18 cellular contexts compared by ENCODE assay signal in the genomic region with DNA sequence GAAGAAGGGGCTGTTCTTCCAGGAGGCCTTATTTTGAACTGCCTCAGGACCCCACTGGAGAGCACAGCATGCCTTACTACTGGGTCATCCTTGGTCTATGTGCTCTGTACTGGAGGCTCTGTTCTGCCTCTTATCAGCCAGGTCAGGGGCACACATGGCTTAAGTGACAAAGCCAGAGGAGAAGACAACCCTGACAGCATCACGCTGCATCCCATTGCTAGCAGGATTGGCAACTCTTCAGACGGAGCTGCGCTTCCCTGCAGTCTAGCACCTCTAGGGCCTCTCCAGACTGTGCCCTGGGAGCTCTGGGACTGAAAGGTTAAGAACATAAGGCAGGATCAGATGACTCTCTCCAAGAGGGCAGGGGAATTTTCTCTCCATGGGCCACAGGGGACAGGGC. TPM values are rescaled to one million over a fixed set of nuclear protein-coding genes. Genes with fewer than 3 reads are reported as not detected.
A peak's percentile ranks its signal among the peaks of the same experiment; 100 is the strongest.
DNase-seq lines count a peak whose midpoint lies in the region; ATAC-seq and TF ChIP-seq lines count a peak whose summit lies in the region.
"Had no signal": no experiment of that assay in that cellular context is flagged by ENCODE, and none has a peak within 500 bp of the region (broad histone marks: within the 10 kb centered on the region; RNA-seq: fewer than 3 reads in every experiment).

No MANE protein-coding gene starts in this region.

- DNase-seq in CD4-positive, alpha-beta memory T cell: no peak
- DNase-seq in RWPE2 (ENCODE audit: low spot score): no peak
- DNase-seq in endodermal cell: no peak
- no peak for DNase-seq in naive thymus-derived CD8-positive, alpha-beta T cell
- no peak for DNase-seq in A673 (ENCODE audit: low spot score)
- no peak for DNase-seq in NCI-H748 (lab: John Stamatoyannopoulos, UW; ENCODE audit: unreplicated experiment)
- no peak for DNase-seq in activated CD4-positive, CD25-positive, alpha-beta regulatory T cell (lab: John Stamatoyannopoulos, UW)
- DNase-seq: activated CD4-positive, CD25-positive, alpha-beta regulatory T cell treated with anti-CD3 and anti-CD28 coated beads, Interleukin-2, amount 50 U/mL, for 72 hours; activated effector memory CD4-positive, alpha-beta T cell treated with anti-CD3 and anti-CD28 coated beads, Interleukin-2, amount 50 U/mL, for 16 hours; DMS79 treated with DMSO at 0.1 percent for 48 hours; effector CD4-positive, alpha-beta T cell; KG1; NCI-H1417; NCI-H510A; pancreas; testis had no signal

- no peak for ATAC-seq in RWPE2 (ENCODE audit: low read depth)
- ATAC-seq in naive thymus-derived CD8-positive, alpha-beta T cell: no peak
- ATAC-seq in GM18870 (IDR thresholded peaks at IDR 0.05; ENCODE audit: unreplicated experiment): no peak
- ATAC-seq: pancreas had no signal

- H3K27ac Mint-ChIP-seq in CD4-positive, alpha-beta memory T cell: peak overlapping the region in 4 of 7 donors; percentile 29 to 51 (median 42)
- H3K27ac Mint-ChIP-seq in endodermal cell: peak overlapping the region; percentile 6
- H3K27ac Mint-ChIP-seq in naive thymus-derived CD8-positive, alpha-beta T cell: peak overlapping the region in 7 of 10 donors; percentile 37 to 75 (median 57)

- no peak overlapping the region for H3K4me3 Mint-ChIP-seq in CD4-positive, alpha-beta memory T cell
- H3K4me3 Mint-ChIP-seq in endodermal cell: no peak overlapping the region
- H3K4me3 Mint-ChIP-seq in naive thymus-derived CD8-positive, alpha-beta T cell: no peak overlapping the region

- H3K4me3 ChIP-seq in CD4-positive, alpha-beta memory T cell (ENCODE audit: low read length in 2 of 2): no peak overlapping the region
- H3K4me3 ChIP-seq in RWPE2 (ENCODE audit: severe bottlenecking) (no peak overlapping the region), endodermal cell (ENCODE audit: low read length) (no peak overlapping the region), A673 (ENCODE audit: low read depth, low read length, poor library complexity, severe bottlenecking) (no peak overlapping the region)
- H3K4me3 ChIP-seq: breast epithelium, pancreas, testis had no signal

- WGBS in endodermal cell (ENCODE audit: insufficient coverage in 1 of 2, insufficient read length in 1 of 2), 2 experiments: 92 to 94% methylated on average over 3 of the region's 3 CpGs

- H3K36me3 ChIP-seq in CD4-positive, alpha-beta memory T cell (ENCODE audit: insufficient read depth, low read length): peaks cover 80% of the 10 kb centered on the region
- H3K36me3 ChIP-seq in RWPE2 (ENCODE audit: low read depth) (peaks cover 90% of the 10 kb centered on the region), endodermal cell (ENCODE audit: control insufficient read depth, insufficient read depth, low read length) (peaks cover 33% of the 10 kb centered on the region), A673 (ENCODE audit: insufficient read depth, low read length, poor library complexity, severe bottlenecking) (no peaks in the 10 kb centered on the region)
- H3K36me3 ChIP-seq: breast epithelium, pancreas had no signal

- no peaks in the 10 kb centered on the region for H3K27me3 Mint-ChIP-seq in CD4-positive, alpha-beta memory T cell
- no peaks in the 10 kb centered on the region for H3K27me3 Mint-ChIP-seq in endodermal cell (ENCODE audit: insufficient read depth)
- no peaks in the 10 kb centered on the region for H3K27me3 Mint-ChIP-seq in naive thymus-derived CD8-positive, alpha-beta T cell

- peaks cover under 1 to 12% (median 6%) of the 10 kb centered on the region in 4 donors for H3K4me1 Mint-ChIP-seq in CD4-positive, alpha-beta memory T cell
- peaks cover 21% of the 10 kb centered on the region for H3K4me1 Mint-ChIP-seq in endodermal cell
- H3K4me1 Mint-ChIP-seq in naive thymus-derived CD8-positive, alpha-beta T cell: peaks cover 3 to 13% (median 11%) of the 10 kb centered on the region in 4 donors

- no TSS peak for BruUV-seq in A673 (replicated peaks; lab: Mats Ljungman, UMichigan)

- no peaks in the 10 kb centered on the region for H3K9me3 ChIP-seq in CD4-positive, alpha-beta memory T cell (ENCODE audit: control insufficient read depth in 1 of 2, low read length in 2 of 2)
- H3K9me3 ChIP-seq in RWPE2 (ENCODE audit: severe bottlenecking) (no peaks in the 10 kb centered on the region), endodermal cell (ENCODE audit: control insufficient read depth, low read length) (no peaks in the 10 kb centered on the region), A673 (ENCODE audit: low read depth, low read length, poor library complexity, severe bottlenecking) (no peaks in the 10 kb centered on the region)
- H3K9me3 ChIP-seq: breast epithelium, pancreas, testis had no signal

- H3K27ac ChIP-seq in CD4-positive, alpha-beta memory T cell (ENCODE audit: low read depth, low read length): no peak overlapping the region
- peak overlapping the region; percentile 7 for H3K27ac ChIP-seq in RWPE2 (ENCODE audit: poor library complexity, severe bottlenecking)
- no peak overlapping the region for H3K27ac ChIP-seq in endodermal cell (ENCODE audit: low read depth, low read length)
- H3K27ac ChIP-seq in A673 (ENCODE audit: low read depth, low read length, poor library complexity, severe bottlenecking): no peak overlapping the region
- H3K27ac ChIP-seq: breast epithelium, pancreas had no signal

- no peaks in the 10 kb centered on the region for H3K27me3 ChIP-seq in CD4-positive, alpha-beta memory T cell (ENCODE audit: insufficient read depth, low read length)
- H3K27me3 ChIP-seq in RWPE2 (ENCODE audit: insufficient read depth, poor library complexity, severe bottlenecking) (no peaks in the 10 kb centered on the region), endodermal cell (ENCODE audit: control insufficient read depth, insufficient read depth, low read length, poor library complexity, severe bottlenecking) (no peaks in the 10 kb centered on the region), A673 (replicated peaks; ENCODE audit: insufficient read depth, low read depth, low read length, poor library complexity) (peaks cover 55% of the 10 kb centered on the region)
- H3K27me3 ChIP-seq: breast epithelium, pancreas, testis had no signal

- intact Hi-C loops in CD4-positive, alpha-beta memory T cell (cut with micrococcal nuclease): no loop called here
- intact Hi-C loops in A673 (cut with micrococcal nuclease; ENCODE audit: unreplicated experiment): no loop called here

- POLR2A ChIA-PET in CD4-positive, alpha-beta memory T cell (lab: Charles Lee; ENCODE audit: partially characterized antibody): interaction anchor here (0.6 kb wide), 1 partner anchor 9 kb away, joined by 3 read pairs; no protein-coding TSS in a partner anchor
- POLR2A ChIA-PET in naive thymus-derived CD8-positive, alpha-beta T cell (lab: Charles Lee): no interaction called here
- POLR2A ChIA-PET in A673 (lab: Charles Lee; ENCODE audit: low non-redundant PET): no interaction called here

- H3K9ac ChIP-seq in endodermal cell (ENCODE audit: extremely low read depth, low read length, poor library complexity, severe bottlenecking): no peak overlapping the region

- no peaks in the 10 kb centered on the region for H3K4me1 ChIP-seq in CD4-positive, alpha-beta memory T cell (ENCODE audit: insufficient read depth, low read length)
- H3K4me1 ChIP-seq in RWPE2 (ENCODE audit: insufficient read depth, poor library complexity, severe bottlenecking): peaks cover 11% of the 10 kb centered on the region
- no peaks in the 10 kb centered on the region for H3K4me1 ChIP-seq in endodermal cell (ENCODE audit: control insufficient read depth, insufficient read depth, low read length)
- H3K4me1 ChIP-seq in A673 (ENCODE audit: insufficient read depth, low read length, poor library complexity, severe bottlenecking): no peaks in the 10 kb centered on the region
- H3K4me1 ChIP-seq: pancreas had no signal

- CTCF ChIA-PET in CD4-positive, alpha-beta memory T cell (lab: Charles Lee; ENCODE audit: partially characterized antibody): interaction anchor here (0.6 kb wide), 1 partner anchor 418 kb away, joined by 3 read pairs; no protein-coding TSS in a partner anchor
- CTCF ChIA-PET in A673 (lab: Charles Lee): no interaction called here

- H3K9me3 Mint-ChIP-seq in CD4-positive, alpha-beta memory T cell: no peaks in the 10 kb centered on the region
- H3K9me3 Mint-ChIP-seq in endodermal cell: no peaks in the 10 kb centered on the region
- H3K9me3 Mint-ChIP-seq in naive thymus-derived CD8-positive, alpha-beta T cell: no peaks in the 10 kb centered on the region

- peaks cover 74 to 94% of the 10 kb centered on the region in 2 donors for H3K36me3 Mint-ChIP-seq in CD4-positive, alpha-beta memory T cell
- peaks cover 73% of the 10 kb centered on the region for H3K36me3 Mint-ChIP-seq in endodermal cell (ENCODE audit: low read depth)
- H3K36me3 Mint-ChIP-seq in naive thymus-derived CD8-positive, alpha-beta T cell: peaks cover 5 to 94% (median 20%) of the 10 kb centered on the region in 3 donors

- TF ChIP-seq CTCF in RWPE2 (IDR thresholded peaks at IDR 0.05; ENCODE audit: poor library complexity, severe bottlenecking) (no peak), endodermal cell (conservative IDR thresholded peaks at IDR 0.05) (no peak), A673 (conservative IDR thresholded peaks at IDR 0.05; ENCODE audit: low read depth, low read length) (no peak)

RNA-seq across cellular contexts. Expression of gene TIGAR, which starts 17.3 kb away (rescaled TPM):
- 10 to 100 TPM; 15.2 to 17.3 TPM for total RNA-seq in CD4-positive, alpha-beta memory T cell
- 1 to 10 TPM; 1.9 to 2.7 TPM for polyA plus RNA-seq in CD4-positive, alpha-beta memory T cell
- 10 to 100 TPM; 19.2 to 41.3 TPM for total RNA-seq in endodermal cell
- 7.7 TPM for polyA plus RNA-seq in endodermal cell (2013, experiment 1 of 2)
- polyA plus RNA-seq in endodermal cell (2013, experiment 2 of 2): 8.9 TPM
- total RNA-seq in naive thymus-derived CD8-positive, alpha-beta T cell: 10 to 100 TPM; 10.6 to 14.0 TPM
- polyA plus RNA-seq in naive thymus-derived CD8-positive, alpha-beta T cell: 1 to 10 TPM; 2.1 to 4.2 (median 2.5) TPM
- 11.6 and 15.5 TPM in 2 replicates for total RNA-seq in A673 (2021)

RNA-seq across cellular contexts. Expression of gene CCND2, which starts 30.2 kb away (rescaled TPM):
- 100 to 1,000 TPM; 150 to 151 TPM for total RNA-seq in CD4-positive, alpha-beta memory T cell
- polyA plus RNA-seq in CD4-positive, alpha-beta memory T cell: 100 to 1,000 TPM in 1 of 2 donors, 10 to 100 TPM in 1; 83.3 to 103 TPM
- 100 to 1,000 TPM; 286 to 362 TPM for total RNA-seq in endodermal cell
- polyA plus RNA-seq in endodermal cell (2013, experiment 1 of 2): 86.6 TPM
- 81.3 TPM for polyA plus RNA-seq in endodermal cell (2013, experiment 2 of 2)
- 10 to 100 TPM; 89.3 to 93.3 TPM for total RNA-seq in naive thymus-derived CD8-positive, alpha-beta T cell
- polyA plus RNA-seq in naive thymus-derived CD8-positive, alpha-beta T cell: 10 to 100 TPM; 69.3 to 94.1 (median 84.9) TPM
- 2.0 and 2.6 TPM in 2 replicates for total RNA-seq in A673 (2021)

Comparison
In these comparisons a context has a peak if more than half of its experiments do, and no peak if none do; other contexts are left out.
1. H3K27ac Mint-ChIP-seq: peak in every context shown above with its lines; median percentile 57 in naive thymus-derived CD8-positive, alpha-beta T cell; 42 in CD4-positive, alpha-beta memory T cell; 6 in endodermal cell.
2. RNA of gene CCND2, which starts 30.2 kb away (total RNA-seq): 286 to 362 TPM in endodermal cell, 150 to 151 TPM in CD4-positive, alpha-beta memory T cell and 89.3 to 93.3 TPM in naive thymus-derived CD8-positive, alpha-beta T cell; 2.0 to 2.6 TPM in A673; every median in the first group is over 10 times any median in the second.